Comparison of ENCODE assay signal across 18 cellular contexts in the genomic region with DNA sequence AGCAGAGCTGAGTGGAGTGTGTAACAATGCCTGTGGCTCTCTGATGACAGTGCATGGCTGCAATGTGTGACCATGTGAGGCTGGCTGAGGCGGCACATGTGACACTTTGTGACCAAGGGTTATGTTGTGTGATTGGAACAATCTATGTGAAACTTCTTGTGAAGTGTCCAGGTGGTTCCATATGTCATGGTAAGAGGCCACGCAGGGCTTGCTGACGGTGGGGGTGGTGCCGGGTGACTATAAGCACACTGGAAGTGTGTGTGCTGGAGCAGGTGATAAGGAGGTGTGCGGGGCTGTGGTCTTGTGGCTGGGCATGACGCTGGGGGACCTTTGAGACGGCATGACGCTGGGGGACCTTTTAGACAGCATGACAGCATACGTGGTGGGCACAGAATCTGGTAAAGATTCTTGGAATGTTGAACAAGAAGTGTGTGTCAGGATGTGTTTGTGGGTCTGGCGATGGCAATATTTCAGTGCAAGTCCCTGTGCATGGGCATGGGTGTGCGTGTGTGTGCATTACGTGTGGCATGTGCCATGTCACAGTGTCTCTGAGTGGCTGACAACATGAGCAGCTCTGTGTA. TPM values are rescaled to one million over a fixed set of nuclear protein-coding genes. Genes with fewer than 3 reads are reported as not detected.
"Had no signal": no experiment of that assay in that cellular context is flagged by ENCODE, and none has a peak within 500 bp of the region (broad histone marks: within the 10 kb centered on the region; RNA-seq: fewer than 3 reads in every experiment).

No MANE protein-coding gene starts in this region.

- H3K4me1 ChIP-seq: body of pancreas, upper lobe of right lung had no signal

- ATAC-seq: activated CD4-positive, alpha-beta T cell treated with anti-CD3 and anti-CD28 coated beads for 36 hours; body of pancreas; effector memory CD8-positive, alpha-beta T cell; left lobe of liver had no signal

- H3K27ac ChIP-seq: body of pancreas, upper lobe of right lung, VCaP had no signal

- H3K4me3 ChIP-seq: body of pancreas, upper lobe of right lung had no signal

- H3K36me3 ChIP-seq: upper lobe of right lung had no signal

- H3K9me3 ChIP-seq: body of pancreas, upper lobe of right lung had no signal

- H3K27me3 ChIP-seq: body of pancreas, upper lobe of right lung had no signal

- FAIRE-seq: islet of Langerhans had no signal

- DNase-seq: activated CD4-positive, alpha-beta T cell treated with anti-CD3 and anti-CD28 coated beads for 36 hours; activated CD8-positive, alpha-beta memory T cell treated with anti-CD3 and anti-CD28 coated beads for 24 hours; body of pancreas; central memory CD4-positive, alpha-beta T cell; cortex of kidney; effector memory CD8-positive, alpha-beta T cell; nephron progenitor cell; stimulated activated CD4-positive, alpha-beta T cell treated with anti-CD3 and anti-CD28 coated beads, Interleukin-2, amount 100 ng/mL, for 48 hours; stimulated activated naive CD4-positive, alpha-beta T cell treated with Interleukin-2 at 50 U/mL for 16 hours had no signal

RNA-seq across cellular contexts. Expression of a gene that starts 8.0 kb away (rescaled TPM):
- total RNA-seq: activated CD4-positive, alpha-beta T cell treated with anti-CD3 and anti-CD28 coated beads for 36 hours; body of pancreas; epithelial cell of proximal tubule; glomerular endothelial cell; mammary epithelial cell; osteocyte; T-helper 2 cell treated with Interferon-gamma antibody and Interleukin-4, amounts not matched to agents 100 ng/mL and 5 ng/mL, for 36 hours had no signal
- polyA plus RNA-seq: mammary epithelial cell had no signal

RNA-seq across cellular contexts. Expression of a gene that starts 31.9 kb away (rescaled TPM):
- total RNA-seq: activated CD4-positive, alpha-beta T cell treated with anti-CD3 and anti-CD28 coated beads for 36 hours; body of pancreas; epithelial cell of proximal tubule; glomerular endothelial cell; left lobe of liver; mammary epithelial cell; osteocyte; T-helper 2 cell treated with Interferon-gamma antibody and Interleukin-4, amounts not matched to agents 100 ng/mL and 5 ng/mL, for 36 hours; upper lobe of right lung had no signal
- polyA plus RNA-seq: mammary epithelial cell had no signal

RNA-seq across cellular contexts. Expression of a gene that starts 32.9 kb away (rescaled TPM):
- total RNA-seq: activated CD4-positive, alpha-beta T cell treated with anti-CD3 and anti-CD28 coated beads for 36 hours; body of pancreas; epithelial cell of proximal tubule; glomerular endothelial cell; mammary epithelial cell; osteocyte; T-helper 2 cell treated with Interferon-gamma antibody and Interleukin-4, amounts not matched to agents 100 ng/mL and 5 ng/mL, for 36 hours had no signal
- polyA plus RNA-seq: mammary epithelial cell had no signal
